17 cellular contexts compared by ENCODE assay signal in the genomic region with DNA sequence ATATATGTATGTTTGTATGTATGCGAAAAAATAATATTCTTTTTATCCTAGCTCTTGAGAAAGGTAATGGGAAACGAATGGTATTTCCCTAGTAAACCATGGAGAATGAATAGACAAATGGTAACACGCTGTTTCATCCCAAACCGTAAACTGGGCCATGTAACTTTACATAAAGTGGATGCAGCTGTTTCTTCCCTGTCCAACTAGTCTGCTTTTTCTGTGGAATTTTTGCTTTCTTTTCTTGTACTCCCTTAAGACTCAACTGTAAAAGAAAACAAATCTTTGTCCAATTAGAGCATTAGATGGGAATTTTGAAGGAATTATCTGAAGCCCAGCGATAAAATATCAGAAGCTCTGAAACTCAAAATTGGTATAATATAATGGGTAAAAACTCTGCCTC.
"Had no signal": no experiment of that assay in that cellular context is flagged by ENCODE, and none has a peak within 500 bp of the region (broad histone marks: within the 10 kb centered on the region; RNA-seq: fewer than 3 reads in every experiment).

No MANE protein-coding gene starts in this region.

- H3K36me3 ChIP-seq: neural progenitor cell, tibial nerve, WERI-Rb-1 had no signal

- DNase-seq: activated CD4-positive, alpha-beta T cell treated with anti-CD3 and anti-CD28 coated beads for 1 hour; activated CD8-positive, alpha-beta memory T cell treated with anti-CD3 and anti-CD28 coated beads for 24 hours; activated CD8-positive, alpha-beta memory T cell treated with anti-CD3 and anti-CD28 coated beads, Interleukin-2, amount 50 U/mL, for 48 hours; activated effector memory CD4-positive, alpha-beta T cell treated with anti-CD3 and anti-CD28 coated beads, Interleukin-2, amount 50 U/mL, for 16 hours; activated T-cell treated with anti-CD3 and anti-CD28 coated beads, Interleukin-2, amount 50 U/mL, for 72 hours; effector CD8-positive, alpha-beta T cell; foreskin fibroblast; hypothalamus; mucosa of descending colon; naive B cell; psoas muscle; right lobe of liver; stimulated activated naive B cell treated with anti-CD40 and anti-IgM and Interleukin-4, amounts not matched to agents 10 μg/mL and 1 μg/mL and 100 μg/mL, for 72 hours; WERI-Rb-1 had no signal

- H3K4me3 ChIP-seq: mucosa of descending colon, neural progenitor cell, psoas muscle, right lobe of liver, tibial nerve had no signal

- H3K27me3 ChIP-seq: neural progenitor cell, right lobe of liver, tibial nerve had no signal

- ATAC-seq: activated T-cell treated with anti-CD3 and anti-CD28 coated beads, Interleukin-2, amount 50 U/mL, for 72 hours; esophagus mucosa; mucosa of descending colon; psoas muscle; right lobe of liver had no signal

- H3K9ac ChIP-seq: neural progenitor cell had no signal

- H3K27ac ChIP-seq: neural progenitor cell, psoas muscle, right lobe of liver, WERI-Rb-1 had no signal

- H3K9me3 ChIP-seq: mucosa of descending colon, psoas muscle, right lobe of liver, tibial nerve had no signal
